7 cellular contexts compared by ENCODE assay signal in the genomic region with DNA sequence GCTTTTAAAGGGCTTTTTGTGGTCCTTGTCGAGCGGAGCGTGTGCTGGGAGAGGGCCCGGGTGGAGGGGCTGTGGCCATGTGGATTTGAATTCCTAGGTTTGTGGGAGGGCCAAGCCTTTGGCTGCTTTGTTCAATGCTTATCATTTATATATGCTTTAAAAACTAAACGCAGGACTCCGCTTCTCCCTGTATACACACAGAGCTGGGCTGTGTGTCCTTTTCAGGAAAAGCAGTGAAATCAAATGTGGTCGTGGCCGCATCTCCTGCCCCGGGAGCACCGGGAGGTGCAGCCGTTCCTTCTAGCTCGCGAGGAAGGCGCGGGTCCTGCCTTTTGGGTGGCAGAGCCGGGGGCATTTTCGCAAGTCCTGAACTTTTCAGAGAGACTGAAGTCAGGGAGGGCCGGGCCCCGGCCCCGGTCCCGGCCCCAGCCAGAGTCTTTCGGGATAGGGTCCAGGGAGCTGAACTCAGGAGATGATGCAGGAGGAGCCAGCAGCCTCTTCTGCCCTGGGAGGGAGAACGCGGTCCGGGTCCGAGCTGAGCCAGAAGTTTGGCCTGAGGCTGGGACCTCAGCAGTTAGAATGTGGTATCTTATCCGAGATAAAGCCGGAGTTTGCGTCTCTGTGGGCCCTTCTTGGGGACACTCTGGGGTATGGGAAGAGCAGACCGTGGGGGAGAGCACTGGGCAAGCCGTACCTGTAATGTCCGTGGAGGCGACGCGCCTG.
DNase-seq lines count a peak whose midpoint lies in the region; ATAC-seq, FAIRE-seq and TF ChIP-seq lines count a peak whose summit lies in the region.

No MANE protein-coding gene starts in this region.

- H3K36me3 ChIP-seq in OCI-LY3 (replicated peaks; ENCODE audit: low read depth, low read length) (peaks cover 8% of the 10 kb centered on the region), adrenal gland (replicated peaks in 1 of 2) (no peaks in the 10 kb centered on the region), iPS-18a (ENCODE audit: control insufficient read depth, low read depth, low read length) (no peaks in the 10 kb centered on the region), small intestine (ENCODE audit: control insufficient read depth in 2 of 2, insufficient read depth in 2 of 2, low read length in 2 of 2) (no peaks in the 10 kb centered on the region)

- H3K9me3 ChIP-seq in OCI-LY3 (ENCODE audit: insufficient read depth, low read length): no peaks in the 10 kb centered on the region
- H3K9me3 ChIP-seq in adrenal gland (replicated peaks in 1 of 3): no peaks in the 10 kb centered on the region
- no peaks in the 10 kb centered on the region for H3K9me3 ChIP-seq in iPS-18a (ENCODE audit: control insufficient read depth, low read depth, low read length)
- no peaks in the 10 kb centered on the region for H3K9me3 ChIP-seq in small intestine (ENCODE audit: control insufficient read depth, low read depth)

- peak overlapping the region; percentile 99 for H3K4me2 ChIP-seq in OCI-LY3 (ENCODE audit: low read length)

- ATAC-seq in GM18505 (IDR thresholded peaks at IDR 0.05; ENCODE audit: unreplicated experiment) (peak; percentile 12), HG02759 (IDR thresholded peaks at IDR 0.05; ENCODE audit: unreplicated experiment) (peak; percentile 8)

- TF ChIP-seq POLR2A in GM18505 (IDR thresholded peaks at IDR 0.05; ENCODE audit: borderline replicate concordance, extremely low read depth, insufficient read depth, insufficient read length) (no peak), adrenal gland (IDR thresholded peaks at IDR 0.05) (no peak)

- 2 to 3% (median 3%) methylated on average over 24 to 35 of the region's 35 CpGs for WGBS in adrenal gland, 4 donors
- WGBS in small intestine, 3 donors: 1 to 2% (median 2%) methylated on average over 35 of the region's 35 CpGs

- H3K27ac ChIP-seq in OCI-LY3 (ENCODE audit: low read length) (peak overlapping the region; percentile 49), adrenal gland (peak overlapping the region in 2 of 5 donors; percentile 34 to 43), iPS-18a (ENCODE audit: low read length) (no peak overlapping the region), small intestine (ENCODE audit: low read depth in 1 of 2, low read length in 1 of 2) (peak overlapping the region in 1 of 2 donors; percentile 91)

- no peak for TF ChIP-seq CTCF in OCI-LY3 (IDR thresholded peaks at IDR 0.05; ENCODE audit: low read depth, low read length)
- no peak for TF ChIP-seq CTCF in adrenal gland (IDR thresholded peaks at IDR 0.05)

- H3K4me3 ChIP-seq in OCI-LY3 (ENCODE audit: low read length) (peak overlapping the region; percentile 98), adrenal gland (peak overlapping the region in 3 of 4 donors; percentile 3 to 69 (median 18)), iPS-18a (ENCODE audit: low read length) (peak overlapping the region; percentile 95), small intestine (ENCODE audit: low read depth in 1 of 2, low read length in 2 of 2) (peak overlapping the region; percentile 57 to 70)

- H3K27me3 ChIP-seq in OCI-LY3 (ENCODE audit: low read depth, low read length) (no peaks in the 10 kb centered on the region), adrenal gland (no peaks in the 10 kb centered on the region), iPS-18a (ENCODE audit: control insufficient read depth, insufficient read depth, low read length) (peaks cover 9% of the 10 kb centered on the region), small intestine (ENCODE audit: control insufficient read depth in 2 of 2, insufficient read depth in 2 of 2, low read length in 2 of 2) (no peaks in the 10 kb centered on the region)

- no peak for FAIRE-seq in small intestine (lab: Jason Lieb, UNC)

- H3K79me2 ChIP-seq in OCI-LY3 (ENCODE audit: low read length): peaks cover 53% of the 10 kb centered on the region

- H4K20me1 ChIP-seq in OCI-LY3 (ENCODE audit: insufficient read depth, low read length): peaks cover 31% of the 10 kb centered on the region

- intact Hi-C loops in adrenal gland (cut with DNase I): loop anchor here in 1 of 2 donors (10.0 kb wide), 1 partner anchor 84 kb away; no protein-coding TSS in a partner anchor

- DNase-seq in adrenal gland: peak in 2 of 7 donors; percentile 8 to 28
- no peak for DNase-seq in small intestine
- no peak for DNase-seq in DMS153 treated with DMSO at 0.1 percent for 48 hours (lab: John Stamatoyannopoulos, UW; ENCODE audit: unreplicated experiment)

- H2AFZ ChIP-seq in OCI-LY3 (ENCODE audit: low read depth, low read length): 0 out of 2 replicates have a peak overlapping the region, but pooled peaks have one; percentile 55

- H3K9ac ChIP-seq in OCI-LY3 (ENCODE audit: low read length) (peak overlapping the region; percentile 95), iPS-18a (ENCODE audit: low read length) (peak overlapping the region; percentile 87)

- H3K4me1 ChIP-seq in OCI-LY3 (ENCODE audit: low read length) (peaks cover 25% of the 10 kb centered on the region), adrenal gland (replicated peaks in 1 of 2) (peaks cover 14 to 36% of the 10 kb centered on the region in 2 donors), iPS-18a (ENCODE audit: control insufficient read depth, low read depth, low read length) (peaks cover 17% of the 10 kb centered on the region), small intestine (ENCODE audit: control insufficient read depth in 2 of 2, insufficient read depth in 1 of 2, low read depth in 1 of 2, low read length in 1 of 2) (peaks cover 0 to 3% of the 10 kb centered on the region in 2 donors)

Comparison
In these comparisons a context has a peak if more than half of its experiments do, and no peak if none do; other contexts are left out.
1. H3K4me3 ChIP-seq: peak in every context shown above with its lines; median percentile 98 in OCI-LY3; 95 in iPS-18a; 64 in small intestine; 18 in adrenal gland.